Comparison of ENCODE assay signal across 9 cellular contexts in the genomic region with DNA sequence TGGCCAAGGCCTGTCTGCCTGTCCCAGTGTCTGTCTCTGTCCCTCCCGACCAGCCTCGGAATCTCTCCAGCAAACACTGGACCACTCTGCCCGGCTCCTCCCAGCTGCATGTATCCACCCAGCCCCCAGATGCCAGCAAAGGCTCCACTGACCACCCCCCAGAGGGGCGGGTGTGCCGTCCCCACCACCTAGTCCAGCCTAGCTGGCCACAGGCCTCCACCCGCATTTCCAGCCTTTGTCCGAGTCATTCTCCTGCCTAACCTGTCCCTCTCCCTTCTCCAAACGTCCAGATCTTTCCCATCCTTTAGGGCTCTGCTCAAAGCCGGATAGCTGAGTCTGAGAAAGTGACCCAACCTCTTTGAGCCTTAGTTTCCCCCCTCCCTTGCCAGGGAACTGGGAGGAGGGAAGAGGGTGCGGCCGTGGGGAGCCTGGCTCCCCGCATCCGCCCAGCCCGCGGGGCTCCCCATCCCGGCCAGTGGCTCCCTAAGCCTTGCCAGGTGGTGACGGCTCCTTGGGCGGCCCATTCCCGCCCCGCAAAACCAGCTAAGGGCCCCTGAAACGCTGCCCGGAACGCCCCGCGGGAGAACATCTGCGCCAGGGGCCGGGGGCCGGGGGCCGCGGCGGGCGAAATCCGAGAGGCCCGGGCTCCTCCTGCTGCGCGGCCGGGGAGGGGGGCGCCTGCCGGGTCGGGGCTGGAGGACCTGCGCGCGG. TPM values are rescaled to one million over a fixed set of nuclear protein-coding genes. Genes with fewer than 3 reads are reported as not detected.
DNase-seq lines count a peak whose midpoint lies in the region; ATAC-seq and TF ChIP-seq lines count a peak whose summit lies in the region.
"Had no signal": no experiment of that assay in that cellular context is flagged by ENCODE, and none has a peak within 500 bp of the region (broad histone marks: within the 10 kb centered on the region; RNA-seq: fewer than 3 reads in every experiment).

No MANE protein-coding gene starts in this region.

- H3K27me3 ChIP-seq in left lung, result peaks cover 18 to 53% of the 10 kb centered on the region in 2 donors
- peaks cover 0 to 23% (median 14%) of the 10 kb centered on the region in 4 donors for H3K27me3 ChIP-seq in upper lobe of left lung

- TF ChIP-seq CTCF in left lung (IDR thresholded peaks at IDR 0.05), result no peak
- no peak for TF ChIP-seq CTCF in upper lobe of left lung (IDR thresholded peaks at IDR 0.05)

- H3K27ac Mint-ChIP-seq in activated T-helper 17 cell treated with anti-CD3 and anti-CD28 coated beads, Interleukin-2, amount 50 U/mL, for 72 hours, result no peak overlapping the region

- H3K4me1 Mint-ChIP-seq in activated T-helper 17 cell treated with anti-CD3 and anti-CD28 coated beads, Interleukin-2, amount 50 U/mL, for 72 hours, result no peaks in the 10 kb centered on the region

- no peaks in the 10 kb centered on the region for H3K9me3 Mint-ChIP-seq in activated T-helper 17 cell treated with anti-CD3 and anti-CD28 coated beads, Interleukin-2, amount 50 U/mL, for 72 hours

- TF ChIP-seq POLR2A in upper lobe of left lung (IDR thresholded peaks at IDR 0.05), result no peak

- no peaks in the 10 kb centered on the region for H3K36me3 Mint-ChIP-seq in activated T-helper 17 cell treated with anti-CD3 and anti-CD28 coated beads, Interleukin-2, amount 50 U/mL, for 72 hours (ENCODE audit: low read depth)

- H3K4me1 ChIP-seq in left lung (peaks cover 0 to 14% of the 10 kb centered on the region in 2 donors), upper lobe of left lung (peaks cover 10 to 33% (median 16%) of the 10 kb centered on the region in 4 donors)

- H3K27me3 Mint-ChIP-seq in activated T-helper 17 cell treated with anti-CD3 and anti-CD28 coated beads, Interleukin-2, amount 50 U/mL, for 72 hours, result peaks cover 17% of the 10 kb centered on the region

- H3K36me3 ChIP-seq in left lung (no peaks in the 10 kb centered on the region), upper lobe of left lung (no peaks in the 10 kb centered on the region)

- TF ChIP-seq EP300 in upper lobe of left lung (IDR thresholded peaks at IDR 0.05), result no peak

- intact Hi-C loops in Right ventricle myocardium superior (cut with DNase I) (no loop called here), left ventricle myocardium superior (cut with micrococcal nuclease) (no loop called here), left lung (cut with DNase I) (no loop called here)

- peak; percentile 16 for ATAC-seq in Right ventricle myocardium superior (ENCODE audit: poor library complexity)
- no peak for ATAC-seq in left ventricle myocardium superior
- no peak for ATAC-seq in activated T-helper 17 cell treated with anti-CD3 and anti-CD28 coated beads, Interleukin-2, amount 50 U/mL, for 72 hours (replicated peaks)
- peak; percentile 6 for ATAC-seq in left lung
- peak in 1 of 2 donors; percentile 47 for ATAC-seq in upper lobe of left lung (ENCODE audit: low FRiP score in 2 of 2)
- ATAC-seq in GM18907 (IDR thresholded peaks at IDR 0.05; ENCODE audit: unreplicated experiment), result no peak

- WGBS in upper lobe of left lung, 2 donors, result 57 to 73% methylated on average over 6 to 15 of the region's 43 CpGs

- no peak overlapping the region for H3K27ac ChIP-seq in left lung
- H3K27ac ChIP-seq in upper lobe of left lung, result no peak overlapping the region

- H3K4me3 ChIP-seq in left lung, result peak overlapping the region in 1 of 2 donors; percentile 21
- H3K4me3 ChIP-seq in upper lobe of left lung, result peak overlapping the region in 3 of 4 donors; percentile 25 to 37 (median 35)

- peak overlapping the region; percentile 40 for H3K4me3 Mint-ChIP-seq in activated T-helper 17 cell treated with anti-CD3 and anti-CD28 coated beads, Interleukin-2, amount 50 U/mL, for 72 hours

- no peak for DNase-seq in Right ventricle myocardium superior
- DNase-seq in left ventricle myocardium superior, result no peak
- no peak for DNase-seq in left lung
- no peak for DNase-seq in upper lobe of left lung
- no peak for DNase-seq in occipital lobe (lab: John Stamatoyannopoulos, UW)
- no peak for DNase-seq in CD1c-positive myeloid dendritic cell (ENCODE audit: extremely low spot score)
- DNase-seq: activated naive CD4-positive, alpha-beta T cell had no signal

- H3K9me3 ChIP-seq in left lung (no peaks in the 10 kb centered on the region), upper lobe of left lung (no peaks in the 10 kb centered on the region)

RNA-seq across cellular contexts. Expression of a gene that starts 34.6 kb away (rescaled TPM):
- total RNA-seq in Right ventricle myocardium superior, result 159 TPM
- 167 TPM for total RNA-seq in left ventricle myocardium superior
- 1 to 10 TPM; 6.0 to 6.9 TPM for total RNA-seq in activated T-helper 17 cell treated with anti-CD3 and anti-CD28 coated beads, Interleukin-2, amount 50 U/mL, for 72 hours
- 10 to 100 TPM; 19.5 to 32.3 TPM for total RNA-seq in left lung
- 10 to 100 TPM; 21.0 to 99.9 (median 47.6) TPM for total RNA-seq in upper lobe of left lung
- 5.9 TPM for total RNA-seq in occipital lobe

RNA-seq across cellular contexts. Expression of a gene that starts 48.3 kb away (rescaled TPM):
- total RNA-seq in Right ventricle myocardium superior (10.8 TPM), left ventricle myocardium superior (13.0 TPM), left lung (10 to 100 TPM; 33.2 to 38.3 TPM), upper lobe of left lung (10 to 100 TPM; 19.8 to 58.7 (median 34.3) TPM), occipital lobe (13.1 TPM)
- 10 to 100 TPM; 16.4 to 23.6 TPM for total RNA-seq in activated T-helper 17 cell treated with anti-CD3 and anti-CD28 coated beads, Interleukin-2, amount 50 U/mL, for 72 hours

Comparison
In these comparisons a context has a peak if more than half of its experiments do, and no peak if none do; other contexts are left out.
1. ATAC-seq: peak in Right ventricle myocardium superior (single experiment) and left lung (single experiment); none in left ventricle myocardium superior (single experiment), activated T-helper 17 cell treated with anti-CD3 and anti-CD28 coated beads, Interleukin-2, amount 50 U/mL, for 72 hours (single experiment) and GM18907 (single experiment).